Comparison of ENCODE assay signal across 9 cellular contexts in genomic region chr5:54645888-54646284, GRCh38.
DNase-seq lines count a peak whose midpoint lies in the region; ATAC-seq and TF ChIP-seq lines count a peak whose summit lies in the region.
"Had no signal": no experiment of that assay in that cellular context is flagged by ENCODE, and none has a peak within 500 bp of the region (broad histone marks: within the 10 kb centered on the region; RNA-seq: fewer than 3 reads in every experiment).

No MANE protein-coding gene starts in this region.

- peak overlapping the region; percentile 58 for H2AFZ ChIP-seq in Loucy (ENCODE audit: low read length)

- H3K27me3 Mint-ChIP-seq in activated naive CD8-positive, alpha-beta T cell treated with anti-CD3 and anti-CD28 coated beads for 36 hours = no peaks in the 10 kb centered on the region
- H3K27me3 Mint-ChIP-seq in immature natural killer cell (ENCODE audit: low read depth in 3 of 3) = peaks cover 6 to 12% (median 9%) of the 10 kb centered on the region in 3 donors

- H3K27ac Mint-ChIP-seq in activated naive CD8-positive, alpha-beta T cell treated with anti-CD3 and anti-CD28 coated beads for 36 hours = peak overlapping the region; percentile 81
- H3K27ac Mint-ChIP-seq in immature natural killer cell = peak overlapping the region; percentile 82 to 96 (median 94)

- no peaks in the 10 kb centered on the region for H3K9me2 ChIP-seq in Loucy (replicated peaks; ENCODE audit: low read depth, low read length)

- peaks cover 13% of the 10 kb centered on the region for H3K4me1 ChIP-seq in Loucy (ENCODE audit: insufficient read depth, low read length, poor library complexity, severe bottlenecking)
- H3K4me1 ChIP-seq in stomach = peaks cover 22 to 45% (median 34%) of the 10 kb centered on the region in 4 donors

- no peak for ATAC-seq in HG03025 (IDR thresholded peaks at IDR 0.05; ENCODE audit: low FRiP score, unreplicated experiment)

- no peaks in the 10 kb centered on the region for H3K27me3 ChIP-seq in Loucy (ENCODE audit: insufficient read depth, low read length, poor library complexity, severe bottlenecking)
- H3K27me3 ChIP-seq in stomach = no peaks in the 10 kb centered on the region

- intact Hi-C loops in stomach (cut with DNase I; ENCODE audit: low total_unique reads) = no loop called here

- H3K36me3 ChIP-seq in Loucy (ENCODE audit: insufficient read depth, low read length) (no peaks in the 10 kb centered on the region), stomach (no peaks in the 10 kb centered on the region)

- H3K36me3 Mint-ChIP-seq in activated naive CD8-positive, alpha-beta T cell treated with anti-CD3 and anti-CD28 coated beads for 36 hours = no peaks in the 10 kb centered on the region
- H3K36me3 Mint-ChIP-seq in immature natural killer cell = peaks cover 0 to 3% (median 0%) of the 10 kb centered on the region in 3 donors

- TF ChIP-seq CTCF in Loucy (conservative IDR thresholded peaks at IDR 0.05; ENCODE audit: low read length) = no peak
- no peak for TF ChIP-seq CTCF in stomach (IDR thresholded peaks at IDR 0.05)

- 68 to 85% (median 81%) methylated on average over 2 of the region's 2 CpGs for WGBS in stomach, 5 donors

- no peak for DNase-seq in activated naive CD8-positive, alpha-beta T cell treated with anti-CD3 and anti-CD28 coated beads for 36 hours
- DNase-seq in immature natural killer cell (no peak), stomach (no peak), GM19240 (ENCODE audit: insufficient read length, low spot score) (no peak), inferior parietal cortex (ENCODE audit: extremely low spot score) (no peak)
- no peak for DNase-seq in stimulated activated CD4-positive, alpha-beta T cell treated with anti-CD3 and anti-CD28 coated beads, Interleukin-15, amount 100 ng/mL, for 24 hours
- DNase-seq: NCI-H1092 had no signal

- H3K27ac ChIP-seq in stomach = peak overlapping the region in 4 of 5 donors; percentile 67 to 88 (median 80)

- no peaks in the 10 kb centered on the region for H3F3A ChIP-seq in Loucy (ENCODE audit: low read depth)

- no peaks in the 10 kb centered on the region for H3K9me3 Mint-ChIP-seq in activated naive CD8-positive, alpha-beta T cell treated with anti-CD3 and anti-CD28 coated beads for 36 hours
- H3K9me3 Mint-ChIP-seq in immature natural killer cell = no peaks in the 10 kb centered on the region

- peaks cover 44% of the 10 kb centered on the region for H3K4me1 Mint-ChIP-seq in activated naive CD8-positive, alpha-beta T cell treated with anti-CD3 and anti-CD28 coated beads for 36 hours
- peaks cover 66 to 83% of the 10 kb centered on the region in 2 donors for H3K4me1 Mint-ChIP-seq in immature natural killer cell

- no peaks in the 10 kb centered on the region for H3K79me2 ChIP-seq in Loucy (ENCODE audit: insufficient read depth, low read length)

- H3K4me3 ChIP-seq in Loucy (ENCODE audit: low read length, poor library complexity, severe bottlenecking) (no peak overlapping the region), stomach (no peak overlapping the region)

- TF ChIP-seq EP300 in stomach (IDR thresholded peaks at IDR 0.05) = no peak

- peak overlapping the region; percentile 56 for H3K4me2 ChIP-seq in Loucy (ENCODE audit: low read depth, low read length, poor library complexity, severe bottlenecking)

- peak overlapping the region; percentile 47 for H3K4me3 Mint-ChIP-seq in activated naive CD8-positive, alpha-beta T cell treated with anti-CD3 and anti-CD28 coated beads for 36 hours
- peak overlapping the region; percentile 66 to 81 (median 79) for H3K4me3 Mint-ChIP-seq in immature natural killer cell

- H3K9me3 ChIP-seq in Loucy (ENCODE audit: insufficient read depth, low read depth, low read length) (no peaks in the 10 kb centered on the region), stomach (no peaks in the 10 kb centered on the region)

- H4K20me1 ChIP-seq in Loucy (ENCODE audit: insufficient read depth, low read length, poor library complexity, severe bottlenecking) = no peaks in the 10 kb centered on the region

- no peak overlapping the region for H3K9ac ChIP-seq in Loucy (ENCODE audit: low read depth, low read length, poor library complexity, severe bottlenecking)

- TF ChIP-seq POLR2A in stomach (IDR thresholded peaks at IDR 0.05) = no peak
